Comparison of ENCODE assay signal across 12 cellular contexts in genomic region chr4:102608190-102608589, GRCh38.
DNase-seq lines count a peak whose midpoint lies in the region; ATAC-seq, FAIRE-seq and TF ChIP-seq lines count a peak whose summit lies in the region.
"Had no signal": no experiment of that assay in that cellular context is flagged by ENCODE, and none has a peak within 500 bp of the region (broad histone marks: within the 10 kb centered on the region; RNA-seq: fewer than 3 reads in every experiment).

No MANE protein-coding gene starts in this region.

- intact Hi-C loops in activated CD4-positive, alpha-beta memory T cell treated with anti-CD3 and anti-CD28 coated beads for 36 hours (cut with micrococcal nuclease): loop anchor here (1.0 kb wide), 1 partner anchor 9 kb away; no protein-coding TSS in a partner anchor
- intact Hi-C loops in GM12878 (cut with micrococcal nuclease; ENCODE audit: unreplicated experiment): no loop called here

- WGBS in GM12878 (ENCODE audit: insufficient coverage, insufficient replicate concordance, low lambda C conversion rate, missing lambda C conversion rate): 100% methylated on average over 1 of the region's 1 CpG

- in situ Hi-C loops in GM12878 (cut with MboI): no loop called here
- in situ Hi-C loops in ACHN (cut with HindIII; ENCODE audit: low pct_ligation_motif_present, low pct_unique_long_range_greater_than_20kb, low sequenced_read_pairs): no loop called here

- no peak for DNase-seq in activated CD4-positive, alpha-beta memory T cell treated with anti-CD3 and anti-CD28 coated beads for 36 hours
- DNase-seq in activated CD4-positive, alpha-beta memory T cell treated with anti-CD3 and anti-CD28 coated beads, Interleukin-2, amount 10 ng/mL, durations not matched to agents 7 days and 5 days: no peak
- DNase-seq in M059J (ENCODE audit: low read depth) (peak; percentile 21), GM12878 (ENCODE audit: low read depth, low spot score) (no peak), osteoblast (ENCODE audit: insufficient read length, low spot score, missing footprints) (no peak), ACHN (no peak), NCI-H446 treated with DMSO at 0.1 percent for 48 hours (lab: John Stamatoyannopoulos, UW) (no peak)
- no peak for DNase-seq in stimulated activated CD4-positive, alpha-beta T cell treated with anti-CD3 and anti-CD28 coated beads, Interleukin-4, amount 100 ng/mL, for 4 hours
- DNase-seq: left ventricle myocardium inferior had no signal

- RAD21 ChIA-PET in GM12878 (lab: Charles Lee; ENCODE audit: unreplicated experiment): interaction anchor here (0.8 to 1.4 kb wide), 2 partner anchors 97 to 177 kb away, joined by 3 to 5 read pairs; no protein-coding TSS in a partner anchor

- H3K4me2 ChIP-seq in GM12878 (ENCODE audit: control insufficient read depth, insufficient read depth): no peak overlapping the region
- H3K4me2 ChIP-seq in osteoblast (ENCODE audit: insufficient read depth, low read length): no peak overlapping the region
- H3K4me2 ChIP-seq: KMS-11 had no signal

- no peaks in the 10 kb centered on the region for H3K79me2 ChIP-seq in GM12878 (ENCODE audit: control insufficient read depth, insufficient read depth, low read length)
- no peaks in the 10 kb centered on the region for H3K79me2 ChIP-seq in osteoblast (ENCODE audit: insufficient read depth, low read length)

- H3K27me3 Mint-ChIP-seq in activated CD4-positive, alpha-beta memory T cell treated with anti-CD3 and anti-CD28 coated beads for 36 hours: no peaks in the 10 kb centered on the region
- no peaks in the 10 kb centered on the region for H3K27me3 Mint-ChIP-seq in activated CD4-positive, alpha-beta memory T cell treated with anti-CD3 and anti-CD28 coated beads, Interleukin-2, amount 10 ng/mL, durations not matched to agents 7 days and 5 days

- no peak overlapping the region for H3K9ac ChIP-seq in GM12878 (ENCODE audit: control insufficient read depth, insufficient read depth, low read length)
- H3K9ac ChIP-seq: KMS-11 had no signal

- H3K36me3 Mint-ChIP-seq in activated CD4-positive, alpha-beta memory T cell treated with anti-CD3 and anti-CD28 coated beads for 36 hours: peaks cover 82% of the 10 kb centered on the region
- peaks cover 89% of the 10 kb centered on the region for H3K36me3 Mint-ChIP-seq in activated CD4-positive, alpha-beta memory T cell treated with anti-CD3 and anti-CD28 coated beads, Interleukin-2, amount 10 ng/mL, durations not matched to agents 7 days and 5 days (ENCODE audit: low read depth)

- peak overlapping the region; percentile 79 for H3K27ac Mint-ChIP-seq in activated CD4-positive, alpha-beta memory T cell treated with anti-CD3 and anti-CD28 coated beads for 36 hours
- no peak overlapping the region for H3K27ac Mint-ChIP-seq in activated CD4-positive, alpha-beta memory T cell treated with anti-CD3 and anti-CD28 coated beads, Interleukin-2, amount 10 ng/mL, durations not matched to agents 7 days and 5 days

- BruUV-seq in GM12878 (replicated peaks; lab: Mats Ljungman, UMichigan): TSS peak; percentile 15

- H3K4me1 ChIP-seq in GM12878 (ENCODE audit: control insufficient read depth, insufficient read depth, low read length) (no peaks in the 10 kb centered on the region), osteoblast (ENCODE audit: insufficient read depth, low read length) (peaks cover 3% of the 10 kb centered on the region)

- H3K4me3 Mint-ChIP-seq in activated CD4-positive, alpha-beta memory T cell treated with anti-CD3 and anti-CD28 coated beads for 36 hours: no peak overlapping the region
- no peak overlapping the region for H3K4me3 Mint-ChIP-seq in activated CD4-positive, alpha-beta memory T cell treated with anti-CD3 and anti-CD28 coated beads, Interleukin-2, amount 10 ng/mL, durations not matched to agents 7 days and 5 days

- H3K27ac ChIP-seq in GM12878 (ENCODE audit: control insufficient read depth, insufficient read depth) (no peak overlapping the region), osteoblast (ENCODE audit: low read depth, low read length) (peak overlapping the region; percentile 0)
- H3K27ac ChIP-seq: KMS-11, left ventricle myocardium inferior had no signal

- FAIRE-seq in GM12878 (lab: Jason Lieb, UNC): no peak
- FAIRE-seq: A204.1, colon had no signal

- TF ChIP-seq EP300 in GM12878 (IDR thresholded peaks at IDR 0.05; ENCODE audit: borderline replicate concordance in 1 of 2, control insufficient read depth in 1 of 2, low read depth in 2 of 2, low read length in 2 of 2): no peak

- H2AFZ ChIP-seq in GM12878 (ENCODE audit: control insufficient read depth, low read depth, low read length) (no peak overlapping the region), osteoblast (ENCODE audit: low read length) (no peak overlapping the region)

- no peaks in the 10 kb centered on the region for H3K9me3 Mint-ChIP-seq in activated CD4-positive, alpha-beta memory T cell treated with anti-CD3 and anti-CD28 coated beads for 36 hours
- H3K9me3 Mint-ChIP-seq in activated CD4-positive, alpha-beta memory T cell treated with anti-CD3 and anti-CD28 coated beads, Interleukin-2, amount 10 ng/mL, durations not matched to agents 7 days and 5 days: peaks cover 8% of the 10 kb centered on the region

- peaks cover 80% of the 10 kb centered on the region for H3K4me1 Mint-ChIP-seq in activated CD4-positive, alpha-beta memory T cell treated with anti-CD3 and anti-CD28 coated beads for 36 hours (ENCODE audit: low read depth)
- H3K4me1 Mint-ChIP-seq in activated CD4-positive, alpha-beta memory T cell treated with anti-CD3 and anti-CD28 coated beads, Interleukin-2, amount 10 ng/mL, durations not matched to agents 7 days and 5 days: peaks cover 88% of the 10 kb centered on the region

- SMC1A ChIA-PET in GM12878 (lab: Charles Lee; ENCODE audit: uncharacterized antibody, unreplicated experiment): no interaction called here

- POLR2A ChIA-PET in activated CD4-positive, alpha-beta memory T cell treated with anti-CD3 and anti-CD28 coated beads for 36 hours (lab: Charles Lee): no interaction called here
- POLR2A ChIA-PET in activated CD4-positive, alpha-beta memory T cell treated with anti-CD3 and anti-CD28 coated beads, Interleukin-2, amount 10 ng/mL, durations not matched to agents 7 days and 5 days (lab: Charles Lee): no interaction called here
- POLR2A ChIA-PET in GM12878 (lab: Charles Lee): no interaction called here

- TF ChIP-seq POLR2A in GM12878 (IDR thresholded peaks at IDR 0.05; ENCODE audit: low read depth, low read length): no peak

- H4K20me1 ChIP-seq in GM12878 (ENCODE audit: control insufficient read depth, insufficient read depth) (no peaks in the 10 kb centered on the region), osteoblast (ENCODE audit: insufficient read depth, low read length) (no peaks in the 10 kb centered on the region)

- ATAC-seq in GM12878: no peak

- CTCF ChIA-PET in activated CD4-positive, alpha-beta memory T cell treated with anti-CD3 and anti-CD28 coated beads for 36 hours (lab: Charles Lee): no interaction called here
- CTCF ChIA-PET in activated CD4-positive, alpha-beta memory T cell treated with anti-CD3 and anti-CD28 coated beads, Interleukin-2, amount 10 ng/mL, durations not matched to agents 7 days and 5 days (lab: Charles Lee): interaction anchor here (1.0 to 2.0 kb wide), 2 partner anchors 160 to 177 kb away, joined by 3 to 9 read pairs; no protein-coding TSS in a partner anchor
- CTCF ChIA-PET in GM12878 (lab: Yijun Ruan, JAX): interaction anchor here (0.8 to 1.9 kb wide), 3 partner anchors 22 to 160 kb away, joined by 3 to 4 read pairs (median 3); no protein-coding TSS in a partner anchor

- H3K9me3 ChIP-seq in GM12878 (replicated peaks; ENCODE audit: control insufficient read depth, insufficient read depth, low read length): no peaks in the 10 kb centered on the region
- no peaks in the 10 kb centered on the region for H3K9me3 ChIP-seq in osteoblast (ENCODE audit: low read depth, low read length)
- H3K9me3 ChIP-seq: left ventricle myocardium inferior had no signal

- H3K4me3 ChIP-seq in GM12878 (no peak overlapping the region), osteoblast (ENCODE audit: insufficient read depth, low read length) (no peak overlapping the region)
- H3K4me3 ChIP-seq: left ventricle myocardium inferior had no signal

- H3K36me3 ChIP-seq in GM12878 (ENCODE audit: control insufficient read depth in 2 of 2, insufficient read depth in 2 of 2, low read length in 1 of 2) (peaks cover 30 to 59% of the 10 kb centered on the region in 2 experiments), osteoblast (ENCODE audit: insufficient read depth, low read length) (peaks cover 55% of the 10 kb centered on the region)

- H3K27me3 ChIP-seq in GM12878 (replicated peaks in 1 of 2; ENCODE audit: control insufficient read depth in 2 of 2, insufficient read depth in 2 of 2, low read length in 1 of 2) (no peaks in the 10 kb centered on the region), osteoblast (ENCODE audit: insufficient read depth, low read length) (no peaks in the 10 kb centered on the region)

- no peak for TF ChIP-seq RAD21 in GM12878 (IDR thresholded peaks at IDR 0.05; ENCODE audit: insufficient read depth, low read depth, low read length)

- TF ChIP-seq CTCF in GM12878 (IDR thresholded peaks at IDR 0.05 in 2 of 3, conservative IDR thresholded peaks at IDR 0.05 in 1 of 3; ENCODE audit: control insufficient read depth in 2 of 3, extremely low read depth in 1 of 3, insufficient read depth in 1 of 3, low read depth in 3 of 3, low read length in 3 of 3): no peak
- TF ChIP-seq CTCF in osteoblast (IDR thresholded peaks at IDR 0.05; ENCODE audit: extremely low read depth, low read depth, low read length): no peak

TF ChIP-seq in GM12878, 131 proteins besides CTCF, POLR2A, EP300 and RAD21 (continues in another document):
- TF ChIP-seq NKRF (conservative IDR thresholded peaks at IDR 0.05): no peak
